28 cellular contexts compared by ENCODE assay signal in the genomic region with DNA sequence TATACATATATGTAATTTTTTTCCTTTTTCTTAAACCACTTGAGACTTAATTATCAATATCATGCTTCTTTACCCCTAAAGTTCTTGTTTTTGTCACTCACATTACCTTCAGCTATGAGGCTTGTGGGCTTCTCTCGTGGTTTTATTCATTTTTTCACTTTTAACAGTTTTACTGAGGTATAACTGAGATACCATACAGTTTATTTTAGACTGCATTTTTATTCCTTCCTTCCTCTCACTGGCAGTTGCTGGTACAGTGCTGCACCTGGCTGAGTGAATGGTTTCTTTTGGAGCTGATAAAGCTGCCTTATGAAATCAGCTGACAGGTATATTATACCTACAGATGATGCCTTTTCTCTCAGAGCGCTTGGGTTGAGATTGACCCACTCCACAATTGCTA.
"Had no signal": no experiment of that assay in that cellular context is flagged by ENCODE, and none has a peak within 500 bp of the region (broad histone marks: within the 10 kb centered on the region; RNA-seq: fewer than 3 reads in every experiment).

No MANE protein-coding gene starts in this region.

- H3K4me1 Mint-ChIP-seq: neural progenitor cell had no signal

- ATAC-seq: activated T-cell treated with anti-CD3 and anti-CD28 coated beads, Interleukin-2, amount 50 U/mL, for 4 hours; body of pancreas; left lung; lower lobe of right lung; natural killer cell; psoas muscle had no signal

- DNase-seq: activated CD4-positive, alpha-beta T cell treated with anti-CD3 and anti-CD28 coated beads for 4 hours; activated CD4-positive, alpha-beta T cell treated with anti-CD3 and anti-CD28 coated beads, Interleukin-2, amount 50 U/mL, for 4 hours; activated CD8-positive, alpha-beta memory T cell treated with anti-CD3 and anti-CD28 coated beads, Interleukin-2, amount 50 U/mL, for 48 hours; activated naive CD4-positive, alpha-beta T cell treated with Interleukin-2 at 50 U/mL for 16 hours; activated naive CD8-positive, alpha-beta T cell treated with anti-CD3 and anti-CD28 coated beads for 36 hours; activated T-cell treated with anti-CD3 and anti-CD28 coated beads, Interleukin-2, amount 50 U/mL, for 4 hours; adrenal gland; aorta; body of pancreas; effector CD8-positive, alpha-beta T cell; left lung; lower lobe of right lung; mesendoderm; natural killer cell; occipital lobe; psoas muscle; stimulated activated CD4-positive, alpha-beta T cell treated with anti-CD3 and anti-CD28 coated beads, Interleukin-15, amount 100 ng/mL, for 24 hours; stimulated activated CD4-positive, alpha-beta T cell treated with anti-CD3 and anti-CD28 coated beads, Interleukin-2, amount 100 ng/mL, for 24 hours; stimulated activated naive CD4-positive, alpha-beta T cell treated with Interleukin-2 at 50 U/mL for 16 hours; thyroid gland; upper lobe of left lung had no signal

- FAIRE-seq: colon, frontal cortex had no signal

- H3K27ac Mint-ChIP-seq: activated naive CD8-positive, alpha-beta T cell treated with anti-CD3 and anti-CD28 coated beads for 36 hours; natural killer cell; neural progenitor cell had no signal

- H3K4me1 ChIP-seq: adrenal gland, body of pancreas, left lung, lower lobe of right lung, neural progenitor cell, parathyroid adenoma, psoas muscle, thyroid gland, upper lobe of left lung, vagina had no signal

- H3K4me3 ChIP-seq: adrenal gland, body of pancreas, left lung, lower lobe of right lung, neural progenitor cell, psoas muscle, thyroid gland, upper lobe of left lung, vagina had no signal

- H3K9me3 Mint-ChIP-seq: activated naive CD8-positive, alpha-beta T cell treated with anti-CD3 and anti-CD28 coated beads for 36 hours; activated T-cell treated with anti-CD3 and anti-CD28 coated beads, Interleukin-2, amount 50 U/mL, for 4 hours; natural killer cell; neural progenitor cell had no signal

- H3K27me3 ChIP-seq: adrenal gland, body of pancreas, left lung, neural progenitor cell, thyroid gland, upper lobe of left lung, vagina had no signal

- H3K36me3 ChIP-seq: neural progenitor cell, vagina had no signal

- H3K27ac ChIP-seq: adrenal gland, body of pancreas, epithelial cell of prostate, left lung, lower lobe of right lung, neural progenitor cell, parathyroid adenoma, psoas muscle, thyroid gland, upper lobe of left lung, vagina, VCaP had no signal

- H3K4me2 ChIP-seq: neural progenitor cell had no signal

- H2AFZ ChIP-seq: neural progenitor cell, parathyroid adenoma had no signal

- H3K27me3 Mint-ChIP-seq: activated naive CD8-positive, alpha-beta T cell treated with anti-CD3 and anti-CD28 coated beads for 36 hours had no signal

- H3K9ac ChIP-seq: neural progenitor cell, parathyroid adenoma had no signal

- H3K4me3 Mint-ChIP-seq: activated naive CD8-positive, alpha-beta T cell treated with anti-CD3 and anti-CD28 coated beads for 36 hours; activated T-cell treated with anti-CD3 and anti-CD28 coated beads, Interleukin-2, amount 50 U/mL, for 4 hours; natural killer cell; neural progenitor cell had no signal

- H3K79me2 ChIP-seq: parathyroid adenoma had no signal

- H3K9me3 ChIP-seq: adrenal gland, body of pancreas, left lung, lower lobe of right lung, psoas muscle, thyroid gland, upper lobe of left lung, vagina had no signal
